Comparison of ENCODE assay signal across 26 cellular contexts in the genomic region with DNA sequence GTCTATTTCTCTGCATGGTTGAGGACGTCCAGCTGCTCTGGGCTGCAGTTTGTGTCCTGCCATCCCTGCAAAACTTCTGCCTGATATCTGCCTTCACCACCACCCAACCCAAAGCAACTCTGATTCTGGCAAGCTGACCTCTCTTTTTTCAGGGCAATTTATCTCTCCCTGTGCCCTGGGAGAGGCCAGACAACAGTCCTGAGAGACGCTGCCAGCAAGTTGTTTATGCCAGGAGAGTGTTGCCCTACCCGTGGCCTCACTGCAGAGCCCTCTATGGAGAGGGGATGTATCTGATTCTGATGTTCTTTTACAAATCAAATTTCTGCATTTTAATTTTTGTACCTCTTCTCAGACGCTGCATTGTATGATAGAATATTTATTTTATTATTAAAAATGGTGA.
"Had no signal": no experiment of that assay in that cellular context is flagged by ENCODE, and none has a peak within 500 bp of the region (broad histone marks: within the 10 kb centered on the region; RNA-seq: fewer than 3 reads in every experiment).

No MANE protein-coding gene starts in this region.

- DNase-seq: stimulated activated CD4-positive, alpha-beta T cell treated with anti-CD3 and anti-CD28 coated beads, Interleukin-2, amount 100 ng/mL, for 48 hours; stimulated activated CD4-positive, alpha-beta T cell treated with anti-CD3 and anti-CD28 coated beads, Interleukin-4, amount 100 ng/mL, for 1 hour; stimulated activated CD4-positive, alpha-beta T cell treated with anti-CD3 and anti-CD28 coated beads, Interleukin-4, amount 100 ng/mL, for 24 hours; stimulated activated CD4-positive, alpha-beta T cell treated with anti-CD3 and anti-CD28 coated beads, Interleukin-4, amount 100 ng/mL, for 4 hours; stimulated activated CD8-positive, alpha-beta memory T cell treated with anti-CD3 and anti-CD28 coated beads, Interleukin-4, amount 100 ng/mL, for 48 hours; stimulated activated naive B cell treated with anti-CD40 and anti-IgM and Interleukin-4, amounts not matched to agents 10 μg/mL and 1 μg/mL and 100 μg/mL, for 72 hours; stimulated activated naive CD4-positive, alpha-beta T cell; stimulated activated naive CD4-positive, alpha-beta T cell treated with Interleukin-2 at 50 U/mL for 16 hours; stimulated activated naive CD8-positive, alpha-beta T cell treated with anti-CD3 and anti-CD28 coated beads, Interleukin-15, amount 100 ng/mL, for 72 hours; stimulated activated naive CD8-positive, alpha-beta T cell treated with anti-CD3 and anti-CD28 coated beads, Interleukin-15, Interleukin-2, amounts not matched to agents 100 U/mL and 50 U/mL, for 24 hours; stomach; substantia nigra; testis; thyroid gland; tibial artery; transverse colon; trophoblast cell; upper lobe of left lung; upper lobe of right lung; uterus had no signal

- H3K4me3 ChIP-seq: stomach, suprapubic skin, testis, thoracic aorta, thyroid gland, tibial artery, tibial nerve, transverse colon, upper lobe of left lung, upper lobe of right lung, uterus, vagina had no signal

- H3K27ac ChIP-seq: stomach, suprapubic skin, testis, thoracic aorta, thyroid gland, tibial artery, tibial nerve, transverse colon, upper lobe of left lung, upper lobe of right lung, uterus, vagina had no signal

- ATAC-seq: stimulated activated effector memory CD8-positive, alpha-beta T cell treated with anti-CD3 and anti-CD28 coated beads, Interleukin-12 subunit alpha, Interleukin-12 subunit beta, amount 100 ng/mL, for 72 hours; stimulated activated memory B cell treated with anti-CD40 and anti-IgM and Interleukin-4, amounts not matched to agents 10 μg/mL and 1 μg/mL and 100 μg/mL, for 72 hours; stimulated activated naive B cell treated with anti-CD40 and anti-IgM and Interleukin-4, amounts not matched to agents 10 μg/mL and 1 μg/mL and 100 μg/mL, for 72 hours; stimulated activated naive CD8-positive, alpha-beta T cell treated with anti-CD3 and anti-CD28 coated beads, Interleukin-15, amount 100 ng/mL, for 72 hours; stimulated activated naive CD8-positive, alpha-beta T cell treated with anti-CD3 and anti-CD28 coated beads, Interleukin-15, Interleukin-2, amounts not matched to agents 100 U/mL and 50 U/mL, for 24 hours; upper lobe of right lung had no signal

- H3K9me3 ChIP-seq: suprapubic skin, testis, thoracic aorta, thyroid gland, tibial nerve, transverse colon, upper lobe of left lung, upper lobe of right lung, uterus, vagina had no signal

- H3K4me1 ChIP-seq: stomach, suprapubic skin, testis, thyroid gland, tibial artery, tibial nerve, transverse colon, upper lobe of left lung, upper lobe of right lung, uterus, vagina had no signal

- H3K27me3 ChIP-seq: stomach, suprapubic skin, testis, thyroid gland, tibial artery, tibial nerve, transverse colon, upper lobe of left lung, upper lobe of right lung, uterus, vagina had no signal
